ENCODE assay signal across 8 cellular contexts in genomic region chrX:44342866-44343265, GRCh38. TPM values are rescaled to one million over a fixed set of nuclear protein-coding genes. Genes with fewer than 3 reads are reported as not detected.
A peak's percentile ranks its signal among the peaks of the same experiment; 100 is the strongest.
DNase-seq lines count a peak whose midpoint lies in the region; ATAC-seq and TF ChIP-seq lines count a peak whose summit lies in the region.

No MANE protein-coding gene starts in this region.

- TF ChIP-seq CTCF in thoracic aorta (IDR thresholded peaks at IDR 0.05) (no peak), upper lobe of right lung (IDR thresholded peaks at IDR 0.05) (no peak)

- H3K27me3 ChIP-seq in thoracic aorta (replicated peaks; ENCODE audit: insufficient read depth) (no peaks in the 10 kb centered on the region), upper lobe of right lung (no peaks in the 10 kb centered on the region)

- H3K4me3 ChIP-seq in thoracic aorta (peak overlapping the region; percentile 70), upper lobe of right lung (no peak overlapping the region)

- POLR2A ChIA-PET in activated naive CD8-positive, alpha-beta T cell treated with anti-CD3 and anti-CD28 coated beads, Interleukin-2, amount 10 ng/mL, durations not matched to agents 7 days and 5 days (lab: Charles Lee): no interaction called here

- H3K9me3 Mint-ChIP-seq in activated naive CD4-positive, alpha-beta T cell treated with anti-CD3 and anti-CD28 coated beads for 36 hours: no peaks in the 10 kb centered on the region
- H3K9me3 Mint-ChIP-seq in activated naive CD8-positive, alpha-beta T cell treated with anti-CD3 and anti-CD28 coated beads, Interleukin-2, amount 10 ng/mL, durations not matched to agents 7 days and 5 days: no peaks in the 10 kb centered on the region
- H3K9me3 Mint-ChIP-seq in memory B cell: no peaks in the 10 kb centered on the region

- no peaks in the 10 kb centered on the region for H3K36me3 Mint-ChIP-seq in activated naive CD4-positive, alpha-beta T cell treated with anti-CD3 and anti-CD28 coated beads for 36 hours (ENCODE audit: low read depth)
- no peaks in the 10 kb centered on the region for H3K36me3 Mint-ChIP-seq in activated naive CD8-positive, alpha-beta T cell treated with anti-CD3 and anti-CD28 coated beads, Interleukin-2, amount 10 ng/mL, durations not matched to agents 7 days and 5 days
- H3K36me3 Mint-ChIP-seq in memory B cell: no peaks in the 10 kb centered on the region

- H3K4me1 Mint-ChIP-seq in activated naive CD4-positive, alpha-beta T cell treated with anti-CD3 and anti-CD28 coated beads for 36 hours (ENCODE audit: low read depth): peaks cover 13% of the 10 kb centered on the region
- peaks cover 6% of the 10 kb centered on the region for H3K4me1 Mint-ChIP-seq in activated naive CD8-positive, alpha-beta T cell treated with anti-CD3 and anti-CD28 coated beads, Interleukin-2, amount 10 ng/mL, durations not matched to agents 7 days and 5 days
- H3K4me1 Mint-ChIP-seq in memory B cell: peaks cover 10% of the 10 kb centered on the region

- H3K27ac Mint-ChIP-seq in activated naive CD4-positive, alpha-beta T cell treated with anti-CD3 and anti-CD28 coated beads for 36 hours: no peak overlapping the region
- no peak overlapping the region for H3K27ac Mint-ChIP-seq in activated naive CD8-positive, alpha-beta T cell treated with anti-CD3 and anti-CD28 coated beads, Interleukin-2, amount 10 ng/mL, durations not matched to agents 7 days and 5 days
- H3K27ac Mint-ChIP-seq in memory B cell: peak overlapping the region; percentile 93

- H3K27ac ChIP-seq in thoracic aorta (no peak overlapping the region), upper lobe of right lung (no peak overlapping the region)

- H3K4me3 Mint-ChIP-seq in activated naive CD4-positive, alpha-beta T cell treated with anti-CD3 and anti-CD28 coated beads for 36 hours: peak overlapping the region; percentile 77
- H3K4me3 Mint-ChIP-seq in activated naive CD8-positive, alpha-beta T cell treated with anti-CD3 and anti-CD28 coated beads, Interleukin-2, amount 10 ng/mL, durations not matched to agents 7 days and 5 days: peak overlapping the region; percentile 74
- peak overlapping the region; percentile 92 for H3K4me3 Mint-ChIP-seq in memory B cell

- H3K9me3 ChIP-seq in thoracic aorta (no peaks in the 10 kb centered on the region), upper lobe of right lung (no peaks in the 10 kb centered on the region)

- ATAC-seq in activated naive CD8-positive, alpha-beta T cell treated with anti-CD3 and anti-CD28 coated beads, Interleukin-2, amount 10 ng/mL, durations not matched to agents 7 days and 5 days (ENCODE audit: low read depth): no peak
- ATAC-seq in memory B cell (ENCODE audit: low read depth) (no peak), thoracic aorta (ENCODE audit: insufficient number of reproducible peaks, low FRiP score, low read depth) (no peak), upper lobe of right lung (no peak), GM18519 (IDR thresholded peaks at IDR 0.05; ENCODE audit: low FRiP score, unreplicated experiment) (no peak)

- H3K27me3 Mint-ChIP-seq in activated naive CD4-positive, alpha-beta T cell treated with anti-CD3 and anti-CD28 coated beads for 36 hours (ENCODE audit: low read depth): no peaks in the 10 kb centered on the region
- H3K27me3 Mint-ChIP-seq in activated naive CD8-positive, alpha-beta T cell treated with anti-CD3 and anti-CD28 coated beads, Interleukin-2, amount 10 ng/mL, durations not matched to agents 7 days and 5 days: no peaks in the 10 kb centered on the region
- H3K27me3 Mint-ChIP-seq in memory B cell: no peaks in the 10 kb centered on the region

- H3K36me3 ChIP-seq in thoracic aorta (no peaks in the 10 kb centered on the region), upper lobe of right lung (no peaks in the 10 kb centered on the region)

- CTCF ChIA-PET in activated naive CD4-positive, alpha-beta T cell treated with anti-CD3 and anti-CD28 coated beads for 36 hours (lab: Charles Lee): no interaction called here

- DNase-seq in activated naive CD4-positive, alpha-beta T cell treated with anti-CD3 and anti-CD28 coated beads for 36 hours: no peak
- no peak for DNase-seq in activated naive CD4-positive, alpha-beta T cell treated with anti-CD3 and anti-CD28 coated beads, Interleukin-2, amount 50 U/mL, for 16 hours
- DNase-seq in activated naive CD8-positive, alpha-beta T cell treated with anti-CD3 and anti-CD28 coated beads, Interleukin-2, amount 10 ng/mL, durations not matched to agents 7 days and 5 days: no peak
- DNase-seq in memory B cell (ENCODE audit: low spot score in 2 of 2): no peak
- DNase-seq in thoracic aorta (ENCODE audit: low spot score): no peak
- no peak for DNase-seq in upper lobe of right lung
- no peak for DNase-seq in H4 (ENCODE audit: low spot score)

- intact Hi-C loops in activated naive CD4-positive, alpha-beta T cell treated with anti-CD3 and anti-CD28 coated beads for 36 hours (cut with micrococcal nuclease): loop anchor here (5.0 kb wide), 1 partner anchor 96 kb away; no protein-coding TSS in a partner anchor
- intact Hi-C loops in upper lobe of right lung (cut with DNase I): no loop called here

- H3K4me1 ChIP-seq in thoracic aorta (ENCODE audit: control insufficient read depth in 1 of 2, low read depth in 2 of 2) (no peaks in the 10 kb centered on the region), upper lobe of right lung (no peaks in the 10 kb centered on the region)

RNA-seq across cellular contexts. Expression of gene EFHC2, which starts 0.6 kb away (rescaled TPM):
- total RNA-seq in activated naive CD4-positive, alpha-beta T cell treated with anti-CD3 and anti-CD28 coated beads for 36 hours: under 1 TPM; 0.77 to 0.79 TPM
- under 1 TPM; 0.64 to 0.77 TPM for total RNA-seq in activated naive CD8-positive, alpha-beta T cell treated with anti-CD3 and anti-CD28 coated beads, Interleukin-2, amount 10 ng/mL, durations not matched to agents 7 days and 5 days
- total RNA-seq in thoracic aorta: under 1 TPM in 1 of 2 donors, not detected in 1; 0.28 TPM
- 0.17 TPM for total RNA-seq in upper lobe of right lung
- not detected in 2 replicates for total RNA-seq in H4 (2014; rRNA removed; shearing (Covaris generic))
